Comparison of ENCODE assay signal across 32 cellular contexts in the genomic region with DNA sequence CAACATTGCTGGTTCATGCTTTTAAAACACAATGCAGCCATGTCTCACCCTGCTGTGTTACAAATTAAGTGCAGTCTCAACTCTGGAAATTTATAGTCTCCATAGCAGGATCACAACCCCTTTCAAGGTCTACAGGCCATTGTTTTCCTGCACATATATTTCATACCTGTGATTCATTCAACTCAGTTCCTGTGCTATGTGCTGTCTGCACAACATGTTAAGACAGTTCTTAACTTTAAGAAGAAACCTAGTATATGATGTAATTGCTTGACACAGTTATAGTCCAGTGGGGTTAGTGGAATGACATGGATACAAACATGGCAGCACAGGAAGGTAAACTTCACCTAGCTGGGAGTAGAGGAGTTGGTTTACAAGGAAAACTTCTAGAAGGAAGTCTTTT.
"Had no signal": no experiment of that assay in that cellular context is flagged by ENCODE, and none has a peak within 500 bp of the region (broad histone marks: within the 10 kb centered on the region; RNA-seq: fewer than 3 reads in every experiment).

No MANE protein-coding gene starts in this region.

- H3K4me3 ChIP-seq: body of pancreas, cardiac muscle cell, colonic mucosa, dorsolateral prefrontal cortex, gastroesophageal sphincter, heart right ventricle, hepatocyte had no signal

- H3K27me3 ChIP-seq: body of pancreas, cardiac muscle cell, colonic mucosa, dorsolateral prefrontal cortex, gastroesophageal sphincter, heart right ventricle, hepatocyte had no signal

- FAIRE-seq: astrocyte had no signal

- ATAC-seq: activated CD4-positive, CD25-positive, alpha-beta regulatory T cell treated with anti-CD3 and anti-CD28 coated beads, Interleukin-2, amount 50 U/mL, for 24 hours; activated CD8-positive, alpha-beta T cell treated with anti-CD3 and anti-CD28 coated beads for 36 hours; activated T-cell treated with anti-CD3 and anti-CD28 coated beads, Interleukin-2, amount 50 U/mL, for 4 hours; activated T-helper 17 cell treated with anti-CD3 and anti-CD28 coated beads, Interleukin-2, amount 50 U/mL, for 72 hours; body of pancreas; esophagus mucosa; gastroesophageal sphincter; heart right ventricle; T-cell; T-helper 17 cell had no signal

- H3K36me3 ChIP-seq: cardiac muscle cell, colonic mucosa, gastroesophageal sphincter, heart right ventricle, WERI-Rb-1 had no signal

- H3K4me1 ChIP-seq: body of pancreas, colonic mucosa, heart right ventricle had no signal

- DNase-seq: activated B cell treated with CpG ODN at 0.5 μM for 24 hours; activated CD4-positive, alpha-beta T cell treated with anti-CD3 and anti-CD28 coated beads for 48 hours; activated CD4-positive, alpha-beta T cell treated with anti-CD3 and anti-CD28 coated beads, Interleukin-2, amount 50 U/mL, for 1 hour; activated CD4-positive, alpha-beta T cell treated with anti-CD3 and anti-CD28 coated beads, Interleukin-2, amount 50 U/mL, for 48 hours; activated CD8-positive, alpha-beta memory T cell treated with anti-CD3 and anti-CD28 coated beads for 24 hours; activated CD8-positive, alpha-beta T cell treated with anti-CD3 and anti-CD28 coated beads for 36 hours; activated effector memory CD4-positive, alpha-beta T cell treated with Interleukin-2 at 50 U/mL for 16 hours; activated gamma-delta T cell treated with Interleukin-2 at 50 U/mL for 16 hours; activated naive CD4-positive, alpha-beta T cell treated with anti-CD3 and anti-CD28 coated beads, Interleukin-2, amount 50 U/mL, for 16 hours; activated naive CD4-positive, alpha-beta T cell treated with Interleukin-2 at 50 U/mL for 16 hours; activated T-cell treated with anti-CD3 and anti-CD28 coated beads, Interleukin-2, amount 50 U/mL, for 4 hours; amniotic stem cell; anterior cingulate cortex; body of pancreas; central memory CD4-positive, alpha-beta T cell; cerebellar nuclear complex; colonic mucosa; dorsolateral prefrontal cortex; effector memory CD4-positive, alpha-beta T cell; foreskin fibroblast; heart right ventricle; T-cell; T-helper 17 cell; T1000; WERI-Rb-1 had no signal

- H3K27ac ChIP-seq: body of pancreas, cardiac muscle cell, colonic mucosa, dorsolateral prefrontal cortex, gastroesophageal sphincter, heart right ventricle, hepatocyte, WERI-Rb-1 had no signal
